ENCODE assay signal across 28 cellular contexts in genomic region chr1:182807907-182808306, GRCh38.
"Had no signal": no experiment of that assay in that cellular context is flagged by ENCODE, and none has a peak within 500 bp of the region (broad histone marks: within the 10 kb centered on the region; RNA-seq: fewer than 3 reads in every experiment).

No MANE protein-coding gene starts in this region.

- H3K36me3 Mint-ChIP-seq: natural killer cell, neural progenitor cell had no signal

- H3K27ac ChIP-seq: neural progenitor cell, ovary, parathyroid adenoma, psoas muscle, right lobe of liver, sigmoid colon, stomach, thoracic aorta, thyroid gland, tibial nerve, upper lobe of left lung, vagina had no signal

- H3K27ac Mint-ChIP-seq: natural killer cell; nephron; neural progenitor cell; progenitor cell of endocrine pancreas; stimulated activated effector memory CD8-positive, alpha-beta T cell treated with anti-CD3 and anti-CD28 coated beads, Interleukin-12 subunit alpha, Interleukin-12 subunit beta, amount 100 ng/mL, for 72 hours; stimulated activated naive B cell treated with anti-CD40 and anti-IgM and Interleukin-4, amounts not matched to agents 10 μg/mL and 1 μg/mL and 100 μg/mL, for 72 hours had no signal

- H3K4me1 Mint-ChIP-seq: naive thymus-derived CD4-positive, alpha-beta T cell; natural killer cell; nephron; stimulated activated effector memory CD8-positive, alpha-beta T cell treated with anti-CD3 and anti-CD28 coated beads, Interleukin-12 subunit alpha, Interleukin-12 subunit beta, amount 100 ng/mL, for 72 hours; stimulated activated naive B cell treated with anti-CD40 and anti-IgM and Interleukin-4, amounts not matched to agents 10 μg/mL and 1 μg/mL and 100 μg/mL, for 72 hours had no signal

- H3K9me3 ChIP-seq: ovary, psoas muscle, right lobe of liver, sigmoid colon, stomach, thoracic aorta, thyroid gland, tibial nerve, upper lobe of left lung, vagina had no signal

- H3K9me3 Mint-ChIP-seq: naive thymus-derived CD4-positive, alpha-beta T cell; natural killer cell; nephron; neural progenitor cell; stimulated activated effector memory CD8-positive, alpha-beta T cell treated with anti-CD3 and anti-CD28 coated beads, Interleukin-12 subunit alpha, Interleukin-12 subunit beta, amount 100 ng/mL, for 72 hours; stimulated activated naive B cell treated with anti-CD40 and anti-IgM and Interleukin-4, amounts not matched to agents 10 μg/mL and 1 μg/mL and 100 μg/mL, for 72 hours; stimulated activated naive CD8-positive, alpha-beta T cell treated with anti-CD3 and anti-CD28 coated beads, Interleukin-15, Interleukin-2, amounts not matched to agents 100 ng/mL and 50 ng/mL, for 24 hours had no signal

- H3K27me3 ChIP-seq: neural progenitor cell, ovary, right lobe of liver, sigmoid colon, stomach, thyroid gland, tibial nerve, upper lobe of left lung, vagina had no signal

- H3K4me1 ChIP-seq: parathyroid adenoma, psoas muscle, right lobe of liver, sigmoid colon, stomach, thyroid gland, tibial nerve, upper lobe of left lung, vagina had no signal

- H3K36me3 ChIP-seq: neural progenitor cell, ovary, thoracic aorta, thyroid gland had no signal

- DNase-seq: naive thymus-derived CD4-positive, alpha-beta T cell; natural killer cell; occipital lobe; ovary; posterior cingulate gyrus; psoas muscle; right lobe of liver; sigmoid colon; small intestine; stimulated activated CD4-positive, alpha-beta T cell treated with anti-CD3 and anti-CD28 coated beads, Interleukin-15, amount 100 ng/mL, for 24 hours; stimulated activated CD4-positive, alpha-beta T cell treated with anti-CD3 and anti-CD28 coated beads, Interleukin-2, amount 100 ng/mL, for 24 hours; stimulated activated CD4-positive, alpha-beta T cell treated with anti-CD3 and anti-CD28 coated beads, Interleukin-2, amount 100 ng/mL, for 48 hours; stimulated activated CD4-positive, alpha-beta T cell treated with anti-CD3 and anti-CD28 coated beads, Interleukin-4, amount 100 ng/mL, for 24 hours; stimulated activated naive B cell treated with anti-CD40 and anti-IgM and Interleukin-4, amounts not matched to agents 10 μg/mL and 1 μg/mL and 100 μg/mL, for 72 hours; stimulated activated naive CD4-positive, alpha-beta T cell treated with Interleukin-2 at 50 U/mL for 16 hours; stomach; thyroid gland; trophoblast cell; upper lobe of left lung had no signal

- H3K4me3 Mint-ChIP-seq: naive thymus-derived CD4-positive, alpha-beta T cell; natural killer cell; nephron; neural progenitor cell; stimulated activated effector memory CD8-positive, alpha-beta T cell treated with anti-CD3 and anti-CD28 coated beads, Interleukin-12 subunit alpha, Interleukin-12 subunit beta, amount 100 ng/mL, for 72 hours; stimulated activated naive B cell treated with anti-CD40 and anti-IgM and Interleukin-4, amounts not matched to agents 10 μg/mL and 1 μg/mL and 100 μg/mL, for 72 hours; stimulated activated naive CD8-positive, alpha-beta T cell treated with anti-CD3 and anti-CD28 coated beads, Interleukin-15, Interleukin-2, amounts not matched to agents 100 ng/mL and 50 ng/mL, for 24 hours had no signal

- H3K4me3 ChIP-seq: neural progenitor cell, ovary, psoas muscle, right lobe of liver, sigmoid colon, stomach, thoracic aorta, thyroid gland, tibial nerve, upper lobe of left lung, vagina had no signal

- ATAC-seq: naive thymus-derived CD4-positive, alpha-beta T cell; natural killer cell; psoas muscle; right lobe of liver; stimulated activated effector memory CD8-positive, alpha-beta T cell treated with anti-CD3 and anti-CD28 coated beads, Interleukin-12 subunit alpha, Interleukin-12 subunit beta, amount 100 ng/mL, for 72 hours; stimulated activated naive B cell treated with anti-CD40 and anti-IgM and Interleukin-4, amounts not matched to agents 10 μg/mL and 1 μg/mL and 100 μg/mL, for 72 hours had no signal

- H3K27me3 Mint-ChIP-seq: naive thymus-derived CD4-positive, alpha-beta T cell; progenitor cell of endocrine pancreas; stimulated activated naive B cell treated with anti-CD40 and anti-IgM and Interleukin-4, amounts not matched to agents 10 μg/mL and 1 μg/mL and 100 μg/mL, for 72 hours; stimulated activated naive CD8-positive, alpha-beta T cell treated with anti-CD3 and anti-CD28 coated beads, Interleukin-15, Interleukin-2, amounts not matched to agents 100 ng/mL and 50 ng/mL, for 24 hours had no signal
